In genomic region chrX:154751121-154751668, GRCh38 we compare ENCODE assay signal across 8 cellular contexts. TPM values are rescaled to one million over a fixed set of nuclear protein-coding genes. Genes with fewer than 3 reads are reported as not detected.
DNase-seq lines count a peak whose midpoint lies in the region; ATAC-seq and TF ChIP-seq lines count a peak whose summit lies in the region.

No MANE protein-coding gene starts in this region.

- intact Hi-C loops in transverse colon (cut with DNase I; ENCODE audit: low total_unique reads): no loop called here

- peak; percentile 4 for ATAC-seq in HG02763 (IDR thresholded peaks at IDR 0.05; ENCODE audit: unreplicated experiment)
- ATAC-seq in WTC11: no peak; the same call in 1 of the 2 replicates

- H3K4me3 ChIP-seq in right atrium auricular region: peak overlapping the region; percentile 56 to 58
- peak overlapping the region in 3 of 4 donors; percentile 34 to 55 (median 37) for H3K4me3 ChIP-seq in transverse colon
- no peak overlapping the region for H3K4me3 ChIP-seq in MG63

- no peak overlapping the region for H3K27ac Mint-ChIP-seq in WTC11

- DNase-seq in GF-D8 (lab: John Stamatoyannopoulos, UW): peak; percentile 31
- DNase-seq in WTC11 (ENCODE audit: low spot score): no peak
- DNase-seq in right atrium auricular region (ENCODE audit: low spot score): no peak
- no peak for DNase-seq in transverse colon
- DNase-seq in 8988T: no peak
- DNase-seq in MG63: no peak
- DNase-seq in EL: no peak

- peaks cover 9% of the 10 kb centered on the region for H3K4me1 Mint-ChIP-seq in WTC11

- no peaks in the 10 kb centered on the region for H3K9me3 ChIP-seq in right atrium auricular region
- H3K9me3 ChIP-seq in transverse colon: no peaks in the 10 kb centered on the region
- no peaks in the 10 kb centered on the region for H3K9me3 ChIP-seq in MG63

- H3K27ac ChIP-seq in right atrium auricular region (peak overlapping the region; percentile 83 to 93), transverse colon (peak overlapping the region; percentile 64 to 79 (median 78))

- H3K9me3 Mint-ChIP-seq in WTC11: no peaks in the 10 kb centered on the region

- H3K27me3 Mint-ChIP-seq in WTC11 (ENCODE audit: low read depth): peaks cover 54% of the 10 kb centered on the region

- peak overlapping the region; percentile 55 for H3K4me3 Mint-ChIP-seq in WTC11

- POLR2A ChIA-PET in WTC11 (lab: Charles Lee): no interaction called here

- CTCF ChIA-PET in WTC11 (lab: Charles Lee): interaction anchor here (0.7 kb wide), 1 partner anchor 80 kb away, joined by 5 read pairs; no protein-coding TSS in a partner anchor

- no peaks in the 10 kb centered on the region for H3K36me3 Mint-ChIP-seq in WTC11

- TF ChIP-seq CTCF in WTC11 (IDR thresholded peaks at IDR 0.05) (no peak), right atrium auricular region (IDR thresholded peaks at IDR 0.05) (no peak), transverse colon (IDR thresholded peaks at IDR 0.05) (no peak)

- in situ Hi-C loops in transverse colon (cut with MboI; ENCODE audit: low pct_ligation_motif_present in 1 of 4, low pct_unique_long_range_greater_than_20kb in 1 of 4, low sequenced_read_pairs in 3 of 4): no loop called here

- H3K27me3 ChIP-seq in right atrium auricular region (no peaks in the 10 kb centered on the region), transverse colon (no peaks in the 10 kb centered on the region), MG63 (peaks cover 27% of the 10 kb centered on the region)

- no peaks in the 10 kb centered on the region for H3K36me3 ChIP-seq in right atrium auricular region
- no peaks in the 10 kb centered on the region for H3K36me3 ChIP-seq in transverse colon
- no peaks in the 10 kb centered on the region for H3K36me3 ChIP-seq in MG63

- no peak for TF ChIP-seq EP300 in transverse colon (IDR thresholded peaks at IDR 0.05; ENCODE audit: low read depth)

- no peak for TF ChIP-seq POLR2A in transverse colon (IDR thresholded peaks at IDR 0.05)

- WGBS in transverse colon (ENCODE audit: low coverage in 1 of 2), 2 donors: 44% methylated on average over 25 of the region's 37 CpGs; no CpG with 5 or more reads in 1 of the 2 donors

- H3K4me1 ChIP-seq in right atrium auricular region (peaks cover 0 to 7% of the 10 kb centered on the region in 2 donors), transverse colon (peaks cover 0 to 8% (median 0%) of the 10 kb centered on the region in 4 donors)

TF ChIP-seq in WTC11, 78 proteins besides CTCF, POLR2A, EP300 and RAD21:
- no peak for TF ChIP-seq ATF3 (CRISPR knock-in tag; conservative IDR thresholded peaks at IDR 0.05)
- no peak for TF ChIP-seq USF1 (CRISPR knock-in tag; IDR thresholded peaks at IDR 0.05)

RNA-seq across cellular contexts. Expression of gene GAB3, which starts 0.3 kb away (rescaled TPM):
- total RNA-seq in WTC11 (2021): 0.66 to 1.0 TPM (median 0.72 TPM) in 3 replicates
- 10 to 100 TPM; 13.5 to 16.9 TPM for total RNA-seq in right atrium auricular region
- 1 to 10 TPM in 3 of 4 donors, under 1 TPM in 1; 0.37 to 4.4 (median 3.0) TPM for total RNA-seq in transverse colon
- total RNA-seq in MG63 (2014; rRNA removed; shearing (Covaris generic); ENCODE audit: low replicate concordance): 1.2 and 10.7 TPM in 2 replicates

RNA-seq across cellular contexts. Expression of gene DKC1, which starts 11.5 kb away (rescaled TPM):
- total RNA-seq in WTC11 (2021) (108 to 123 TPM (median 112 TPM) in 3 replicates), right atrium auricular region (10 to 100 TPM; 13.5 to 15.2 TPM), transverse colon (100 to 1,000 TPM in 1 of 4 donors, 10 to 100 TPM in 3; 12.7 to 134 (median 24.9) TPM)
- 34.1 and 41.0 TPM in 2 replicates for total RNA-seq in MG63 (2014; rRNA removed; shearing (Covaris generic); ENCODE audit: low replicate concordance)

RNA-seq across cellular contexts. Expression of gene MPP1, which starts 54.1 kb away (rescaled TPM):
- total RNA-seq in WTC11 (2021) (14.3 to 15.8 TPM (median 14.7 TPM) in 3 replicates), right atrium auricular region (10 to 100 TPM; 20.1 to 27.5 TPM), transverse colon (10 to 100 TPM; 28.7 to 44.1 (median 32.8) TPM)
- total RNA-seq in MG63 (2014; rRNA removed; shearing (Covaris generic); ENCODE audit: low replicate concordance): 28.9 and 62.7 TPM in 2 replicates
